ENCODE assay signal across 21 cellular contexts in genomic region chr16:80604600-80605355, GRCh38.
"Had no signal": no experiment of that assay in that cellular context is flagged by ENCODE, and none has a peak within 500 bp of the region (broad histone marks: within the 10 kb centered on the region; RNA-seq: fewer than 3 reads in every experiment).

No MANE protein-coding gene starts in this region.

- H3K27ac Mint-ChIP-seq: activated CD8-positive, alpha-beta memory T cell treated with anti-CD3 and anti-CD28 coated beads, Interleukin-2, amount 10 ng/mL, durations not matched to agents 7 days and 5 days; activated naive CD4-positive, alpha-beta T cell treated with anti-CD3 and anti-CD28 coated beads for 36 hours; activated naive CD8-positive, alpha-beta T cell; brain; T-helper 17 cell; WTC11 had no signal

- H3K9me3 Mint-ChIP-seq: central memory CD8-positive, alpha-beta T cell had no signal

- DNase-seq: activated CD8-positive, alpha-beta memory T cell treated with anti-CD3 and anti-CD28 coated beads, Interleukin-2, amount 10 ng/mL, durations not matched to agents 7 days and 5 days; activated gamma-delta T cell; activated naive CD4-positive, alpha-beta T cell treated with anti-CD3 and anti-CD28 coated beads for 36 hours; amygdala; Kasumi-1; KBM-7; NCI-H1105 treated with DMSO at 0.1 percent for 48 hours; NCI-H1436 treated with DMSO at 0.1 percent for 48 hours; NCI-H187; NCI-H2081; NCI-H446; NCI-H524; NCI-H774; SIG-M5; T-helper 17 cell; T-helper 9 cell had no signal

- H3K4me3 Mint-ChIP-seq: activated CD8-positive, alpha-beta memory T cell treated with anti-CD3 and anti-CD28 coated beads, Interleukin-2, amount 10 ng/mL, durations not matched to agents 7 days and 5 days; activated naive CD4-positive, alpha-beta T cell treated with anti-CD3 and anti-CD28 coated beads for 36 hours; activated naive CD8-positive, alpha-beta T cell; brain; central memory CD8-positive, alpha-beta T cell; T-helper 17 cell; WTC11 had no signal

- H3K27me3 Mint-ChIP-seq: activated CD8-positive, alpha-beta memory T cell treated with anti-CD3 and anti-CD28 coated beads, Interleukin-2, amount 10 ng/mL, durations not matched to agents 7 days and 5 days; activated naive CD8-positive, alpha-beta T cell; brain; central memory CD8-positive, alpha-beta T cell; T-helper 17 cell had no signal

- H3K4me1 Mint-ChIP-seq: brain had no signal

- FAIRE-seq: astrocyte had no signal

- ATAC-seq: activated CD8-positive, alpha-beta memory T cell treated with anti-CD3 and anti-CD28 coated beads, Interleukin-2, amount 10 ng/mL, durations not matched to agents 7 days and 5 days; T-helper 17 cell; WTC11 had no signal
